In the genomic region with DNA sequence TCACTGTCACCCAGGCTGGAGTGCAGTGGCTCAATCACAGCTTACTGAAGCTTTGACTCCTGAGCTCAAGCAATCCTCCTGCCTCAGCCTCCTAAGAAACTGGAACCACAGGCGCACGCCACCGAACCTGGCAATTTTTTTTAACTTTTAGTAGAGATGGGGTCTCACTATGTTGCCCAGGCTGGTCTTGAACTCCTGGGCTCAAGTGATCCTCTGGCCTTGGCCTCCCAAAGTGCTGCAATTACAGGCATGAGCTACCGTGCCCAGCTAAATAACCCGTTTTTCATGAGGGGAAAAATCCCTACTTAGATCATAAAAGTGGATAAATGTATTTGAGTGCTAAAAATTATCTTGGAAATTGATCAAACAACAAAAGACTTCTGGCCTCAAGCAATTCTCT, we compare ENCODE assay signal across 27 cellular contexts.
"Had no signal": no experiment of that assay in that cellular context is flagged by ENCODE, and none has a peak within 500 bp of the region (broad histone marks: within the 10 kb centered on the region; RNA-seq: fewer than 3 reads in every experiment).

No MANE protein-coding gene starts in this region.

- H3K4me1 ChIP-seq: left lung, lower lobe of right lung, neural progenitor cell, right atrium auricular region, stomach, thyroid gland, upper lobe of right lung had no signal

- DNase-seq: immature natural killer cell; kidney; left colon; left lung; lower lobe of right lung; naive B cell; natural killer cell; occipital lobe; ovary; stimulated activated CD4-positive, alpha-beta T cell treated with anti-CD3 and anti-CD28 coated beads, Interleukin-12 subunit alpha, Interleukin-12 subunit beta, amount 100 ng/mL, for 4 hours; stimulated activated CD4-positive, alpha-beta T cell treated with anti-CD3 and anti-CD28 coated beads, Interleukin-15, amount 100 ng/mL, for 24 hours; stimulated activated CD4-positive, alpha-beta T cell treated with anti-CD3 and anti-CD28 coated beads, Interleukin-2, amount 100 ng/mL, for 24 hours; stimulated activated CD4-positive, alpha-beta T cell treated with anti-CD3 and anti-CD28 coated beads, Interleukin-4, amount 100 ng/mL, for 1 hour; stimulated activated naive B cell treated with anti-CD40 and anti-IgM and Interleukin-4, amounts not matched to agents 10 μg/mL and 1 μg/mL and 100 μg/mL, for 72 hours; stimulated activated naive CD8-positive, alpha-beta T cell treated with anti-CD3 and anti-CD28 coated beads, Interleukin-15, Interleukin-2, amounts not matched to agents 100 U/mL and 50 U/mL, for 24 hours; stomach; testis; thyroid gland; transverse colon; upper lobe of right lung had no signal

- H3K9ac ChIP-seq: neural progenitor cell had no signal

- H3K27ac ChIP-seq: left lung, lower lobe of right lung, neural progenitor cell, neutrophil, ovary, right atrium auricular region, skin epidermis, stomach, testis, thyroid gland, transverse colon, upper lobe of right lung had no signal

- H3K27me3 Mint-ChIP-seq: naive B cell; progenitor cell of endocrine pancreas; stimulated activated naive B cell treated with anti-CD40 and anti-IgM and Interleukin-4, amounts not matched to agents 10 μg/mL and 1 μg/mL and 100 μg/mL, for 72 hours had no signal

- H3K4me1 Mint-ChIP-seq: immature natural killer cell; mesothelial cell of epicardium; naive B cell; natural killer cell; stimulated activated naive B cell treated with anti-CD40 and anti-IgM and Interleukin-4, amounts not matched to agents 10 μg/mL and 1 μg/mL and 100 μg/mL, for 72 hours had no signal

- H3K9me3 ChIP-seq: left lung, lower lobe of right lung, neutrophil, ovary, right atrium auricular region, stomach, testis, thyroid gland, transverse colon, upper lobe of right lung had no signal

- H3K27ac Mint-ChIP-seq: immature natural killer cell; mesothelial cell of epicardium; naive B cell; natural killer cell; nephron progenitor cell; neural progenitor cell; progenitor cell of endocrine pancreas; stimulated activated naive B cell treated with anti-CD40 and anti-IgM and Interleukin-4, amounts not matched to agents 10 μg/mL and 1 μg/mL and 100 μg/mL, for 72 hours had no signal

- H3K36me3 Mint-ChIP-seq: immature natural killer cell; naive B cell; natural killer cell; stimulated activated naive B cell treated with anti-CD40 and anti-IgM and Interleukin-4, amounts not matched to agents 10 μg/mL and 1 μg/mL and 100 μg/mL, for 72 hours had no signal

- H3K4me3 Mint-ChIP-seq: immature natural killer cell; mesothelial cell of epicardium; naive B cell; natural killer cell; nephron progenitor cell; neural progenitor cell; stimulated activated naive B cell treated with anti-CD40 and anti-IgM and Interleukin-4, amounts not matched to agents 10 μg/mL and 1 μg/mL and 100 μg/mL, for 72 hours had no signal

- ATAC-seq: lower lobe of right lung; natural killer cell; stimulated activated naive CD8-positive, alpha-beta T cell treated with anti-CD3 and anti-CD28 coated beads, Interleukin-15, Interleukin-2, amounts not matched to agents 100 U/mL and 50 U/mL, for 24 hours; upper lobe of right lung had no signal

- H3K36me3 ChIP-seq: neural progenitor cell, neutrophil, ovary, thyroid gland, transverse colon had no signal

- H3K9me3 Mint-ChIP-seq: immature natural killer cell; mesothelial cell of epicardium; naive B cell; natural killer cell; nephron progenitor cell; neural progenitor cell; stimulated activated naive B cell treated with anti-CD40 and anti-IgM and Interleukin-4, amounts not matched to agents 10 μg/mL and 1 μg/mL and 100 μg/mL, for 72 hours had no signal

- H2AFZ ChIP-seq: neural progenitor cell had no signal

- H3K27me3 ChIP-seq: left lung, neural progenitor cell, ovary, right atrium auricular region, stomach, testis, thyroid gland, transverse colon, upper lobe of right lung had no signal

- H3K4me2 ChIP-seq: neural progenitor cell had no signal

- H3K4me3 ChIP-seq: left lung, lower lobe of right lung, neural progenitor cell, ovary, right atrium auricular region, skin epidermis, stomach, testis, thyroid gland, transverse colon, upper lobe of right lung had no signal
